In the genomic region with DNA sequence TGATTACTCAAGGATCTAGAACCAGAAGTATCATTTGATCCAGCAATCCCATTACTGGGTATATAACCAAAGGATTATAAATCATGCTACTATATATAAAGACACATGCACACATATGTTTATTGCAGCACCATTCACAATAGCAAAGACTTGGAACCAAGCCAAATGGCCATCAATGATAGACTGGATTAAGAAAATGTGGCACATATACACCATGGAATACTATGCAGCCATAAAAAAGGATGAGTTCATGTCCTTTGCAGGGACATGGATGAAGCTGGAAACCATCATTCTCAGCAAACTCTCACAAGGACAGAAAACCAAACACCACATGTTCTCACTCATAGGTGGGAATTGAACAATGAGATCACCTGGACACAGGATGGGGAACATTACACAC, we compare ENCODE assay signal across 13 cellular contexts. TPM values are rescaled to one million over a fixed set of nuclear protein-coding genes. Genes with fewer than 3 reads are reported as not detected.
"Had no signal": no experiment of that assay in that cellular context is flagged by ENCODE, and none has a peak within 500 bp of the region (broad histone marks: within the 10 kb centered on the region; RNA-seq: fewer than 3 reads in every experiment).

No MANE protein-coding gene starts in this region.

RNA-seq across cellular contexts. Expression of a gene that starts 40.9 kb away (rescaled TPM):
- total RNA-seq: kidney epithelial cell; left ventricle myocardium superior; lower leg skin; lung microvascular endothelial cell; mammary epithelial cell; mesenteric fat pad; mesothelial cell of epicardium; mononuclear cell; mucosa of gallbladder; myocyte; naive thymus-derived CD4-positive, alpha-beta T cell had no signal
- polyA plus RNA-seq: immature natural killer cell; keratinocyte; mammary epithelial cell; naive thymus-derived CD4-positive, alpha-beta T cell had no signal
